ENCODE assay signal across 17 cellular contexts in the genomic region with DNA sequence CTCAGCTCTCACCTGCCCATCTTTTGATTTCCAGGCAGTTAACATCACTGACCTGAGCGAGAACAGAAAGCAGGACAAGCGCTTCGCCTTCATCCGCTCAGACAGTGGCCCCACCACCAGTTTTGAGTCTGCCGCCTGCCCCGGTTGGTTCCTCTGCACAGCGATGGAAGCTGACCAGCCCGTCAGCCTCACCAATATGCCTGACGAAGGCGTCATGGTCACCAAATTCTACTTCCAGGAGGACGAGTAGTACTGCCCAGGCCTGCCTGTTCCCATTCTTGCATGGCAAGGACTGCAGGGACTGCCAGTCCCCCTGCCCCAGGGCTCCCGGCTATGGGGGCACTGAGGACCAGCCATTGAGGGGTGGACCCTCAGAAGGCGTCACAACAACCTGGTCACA. TPM values are rescaled to one million over a fixed set of nuclear protein-coding genes. Genes with fewer than 3 reads are reported as not detected.
DNase-seq lines count a peak whose midpoint lies in the region; ATAC-seq and TF ChIP-seq lines count a peak whose summit lies in the region.
"Had no signal": no experiment of that assay in that cellular context is flagged by ENCODE, and none has a peak within 500 bp of the region (broad histone marks: within the 10 kb centered on the region; RNA-seq: fewer than 3 reads in every experiment).

No MANE protein-coding gene starts in this region.

- no peak for ATAC-seq in left lobe of liver
- ATAC-seq in effector memory CD8-positive, alpha-beta T cell (replicated peaks): no peak
- ATAC-seq in HG03457 (IDR thresholded peaks at IDR 0.05; ENCODE audit: unreplicated experiment): no peak

- CTCF ChIA-PET in MCF 10A (lab: Yijun Ruan, JAX) (interaction anchor here (1.1 to 7.5 kb wide), 4 partner anchors 10 to 67 kb away, joined by 3 to 198 read pairs (median 6); no protein-coding TSS in a partner anchor), mammary epithelial cell (lab: Charles Lee; ENCODE audit: low non-redundant PET) (no interaction called here)

- peaks cover 10% of the 10 kb centered on the region for H3K4me1 ChIP-seq in mammary epithelial cell (ENCODE audit: insufficient read depth, low read length)
- H3K4me1 ChIP-seq in trophoblast cell (ENCODE audit: control insufficient read depth in 1 of 2, insufficient read depth in 2 of 2, low read length in 2 of 2): no peaks in the 10 kb centered on the region

- dilution Hi-C loops in mammary epithelial cell (cut with HindIII; ENCODE audit: low sequenced_read_pairs): loop anchor here (25.0 kb wide), 1 partner anchor 255 kb away; no protein-coding TSS in a partner anchor

- peaks cover 6% of the 10 kb centered on the region for H3K4me1 Mint-ChIP-seq in MCF 10A (ENCODE audit: insufficient read depth, unreplicated experiment)
- peaks cover 1 to 5% of the 10 kb centered on the region in 2 donors for H3K4me1 Mint-ChIP-seq in effector memory CD8-positive, alpha-beta T cell (ENCODE audit: low read depth in 2 of 2)

- no peak overlapping the region for H2BK12ac ChIP-seq in trophoblast cell (ENCODE audit: low read length)

- H2AFZ ChIP-seq in mammary epithelial cell (ENCODE audit: low read depth, low read length): no peak overlapping the region
- H2AFZ ChIP-seq in trophoblast cell (ENCODE audit: insufficient read depth, low read length, poor library complexity): no peak overlapping the region

- no peaks in the 10 kb centered on the region for H3K27me3 Mint-ChIP-seq in MCF 10A (ENCODE audit: insufficient read depth, unreplicated experiment)
- H3K27me3 Mint-ChIP-seq in effector memory CD8-positive, alpha-beta T cell: no peaks in the 10 kb centered on the region
- H3K27me3 Mint-ChIP-seq: CD4-positive, alpha-beta T cell had no signal

- H3K79me2 ChIP-seq in mammary epithelial cell (ENCODE audit: insufficient read depth, low read length): no peaks in the 10 kb centered on the region
- no peaks in the 10 kb centered on the region for H3K79me2 ChIP-seq in trophoblast cell (ENCODE audit: control insufficient read depth, insufficient read depth, low read length, poor library complexity)

- BruUV-seq in MCF 10A (replicated peaks; lab: Mats Ljungman, UMichigan): no TSS peak
- BruUV-seq in mammary epithelial cell (replicated peaks; lab: Mats Ljungman, UMichigan): no TSS peak

- no peak overlapping the region for H3K23ac ChIP-seq in trophoblast cell (ENCODE audit: low read length)

- H4K20me1 ChIP-seq in mammary epithelial cell (ENCODE audit: insufficient read depth, low read length): no peaks in the 10 kb centered on the region

- intact Hi-C loops in MCF 10A (cut with micrococcal nuclease) (no loop called here), mammary epithelial cell (cut with micrococcal nuclease) (no loop called here)

- H2BK5ac ChIP-seq in trophoblast cell (ENCODE audit: low read depth, low read length, poor library complexity): no peak overlapping the region

- no peak overlapping the region for H2BK120ac ChIP-seq in trophoblast cell (ENCODE audit: insufficient read depth, low read length, poor library complexity)

- no peak overlapping the region for H3K4me2 ChIP-seq in mammary epithelial cell (ENCODE audit: insufficient read depth, low read depth, low read length)
- H3K4me2 ChIP-seq in trophoblast cell (ENCODE audit: low read length): no peak overlapping the region

- 95% methylated on average over 13 of the region's 13 CpGs for WGBS in mammary epithelial cell (ENCODE audit: low coverage, missing lambda C conversion rate)
- WGBS in trophoblast cell (ENCODE audit: extremely low coverage, insufficient coverage, insufficient read length): no CpG with 5 or more reads among the region's 13 CpGs

- H2AK5ac ChIP-seq in trophoblast cell (ENCODE audit: low read length): no peak overlapping the region

- H3K36me3 ChIP-seq in mammary epithelial cell (ENCODE audit: insufficient read depth, low read length) (peaks cover 2% of the 10 kb centered on the region), trophoblast cell (ENCODE audit: control insufficient read depth in 1 of 2, insufficient read depth in 2 of 2, low read length in 2 of 2) (no peaks in the 10 kb centered on the region)

- H3K4me3 Mint-ChIP-seq in MCF 10A (ENCODE audit: unreplicated experiment): no peak overlapping the region
- H3K4me3 Mint-ChIP-seq in effector memory CD8-positive, alpha-beta T cell: no peak overlapping the region
- H3K4me3 Mint-ChIP-seq: CD4-positive, alpha-beta T cell; HFFc6 had no signal

- no peak overlapping the region for H4K12ac ChIP-seq in trophoblast cell (ENCODE audit: low read depth, low read length)

- H3K9me3 Mint-ChIP-seq in MCF 10A (ENCODE audit: unreplicated experiment): peaks cover 7% of the 10 kb centered on the region
- no peaks in the 10 kb centered on the region for H3K9me3 Mint-ChIP-seq in effector memory CD8-positive, alpha-beta T cell
- H3K9me3 Mint-ChIP-seq: CD4-positive, alpha-beta T cell; HFFc6 had no signal

- in situ Hi-C loops in mammary epithelial cell (cut with MboI; ENCODE audit: low sequenced_read_pairs in 2 of 2): loop anchor here in 1 of 2 donors (10.0 kb wide), 2 partner anchors 48 to 62 kb away; no protein-coding TSS in a partner anchor

- POLR2A ChIA-PET in MCF 10A (lab: Yijun Ruan, JAX): interaction anchor here (0.7 to 1.0 kb wide), 2 partner anchors 66 to 67 kb away, joined by 3 read pairs; no protein-coding TSS in a partner anchor

- H3K9ac ChIP-seq in mammary epithelial cell (ENCODE audit: insufficient read depth, low read length) (no peak overlapping the region), trophoblast cell (ENCODE audit: low read length) (no peak overlapping the region)

- H3K9me3 ChIP-seq in mammary epithelial cell (replicated peaks; ENCODE audit: insufficient read depth, low read length): no peaks in the 10 kb centered on the region
- H3K9me3 ChIP-seq in trophoblast cell (ENCODE audit: insufficient read depth, low read depth, low read length): peaks cover 4% of the 10 kb centered on the region
- H3K9me3 ChIP-seq: BLaER1 treated with 17β-estradiol and CSF1 and Interleukin-3, amounts not matched to agents 10 nM and 100 nM had no signal

- H3K79me1 ChIP-seq in trophoblast cell (ENCODE audit: low read length): no peaks in the 10 kb centered on the region

- no peak overlapping the region for H3K4ac ChIP-seq in trophoblast cell (ENCODE audit: low read depth, low read length)

- H4K91ac ChIP-seq in trophoblast cell (ENCODE audit: low read depth, low read length): no peak overlapping the region

- H3K4me3 ChIP-seq in mammary epithelial cell (replicated peaks in 1 of 3; ENCODE audit: insufficient read depth in 1 of 3, low read depth in 2 of 3, low read length in 3 of 3): no peak overlapping the region
- H3K4me3 ChIP-seq in coronary artery: no peak overlapping the region
- H3K4me3 ChIP-seq in trophoblast cell (ENCODE audit: low read depth, low read length): peak overlapping the region; percentile 9
- H3K4me3 ChIP-seq: BLaER1 treated with 17β-estradiol and CSF1 and Interleukin-3, amounts not matched to agents 10 nM and 100 nM had no signal

- H3K27ac ChIP-seq in mammary epithelial cell (ENCODE audit: insufficient read depth, low read depth, low read length) (no peak overlapping the region), coronary artery (no peak overlapping the region), trophoblast cell (ENCODE audit: low read depth, low read length) (no peak overlapping the region)

- no peak overlapping the region for H3K18ac ChIP-seq in trophoblast cell (ENCODE audit: low read length)

- H3K36me3 Mint-ChIP-seq in MCF 10A (ENCODE audit: insufficient read depth, unreplicated experiment): no peaks in the 10 kb centered on the region
- H3K36me3 Mint-ChIP-seq in effector memory CD8-positive, alpha-beta T cell (ENCODE audit: insufficient read depth): no peaks in the 10 kb centered on the region

- peak overlapping the region; percentile 59 for H3K27ac Mint-ChIP-seq in MCF 10A (ENCODE audit: low read depth, unreplicated experiment)
- peak overlapping the region in 1 of 2 donors; percentile 39 for H3K27ac Mint-ChIP-seq in effector memory CD8-positive, alpha-beta T cell
- H3K27ac Mint-ChIP-seq: CD4-positive, alpha-beta T cell; HFFc6 had no signal

- no peak overlapping the region for H3K14ac ChIP-seq in trophoblast cell (ENCODE audit: low read length)

- H3K27me3 ChIP-seq in mammary epithelial cell (ENCODE audit: insufficient read depth, low read length) (no peaks in the 10 kb centered on the region), trophoblast cell (ENCODE audit: insufficient read depth, low read length) (no peaks in the 10 kb centered on the region)
- H3K27me3 ChIP-seq: BLaER1 treated with 17β-estradiol and CSF1 and Interleukin-3, amounts not matched to agents 10 nM and 100 nM had no signal

- DNase-seq in MCF 10A (ENCODE audit: unreplicated experiment) (no peak), mammary epithelial cell (no peak), coronary artery (ENCODE audit: low spot score) (peak; percentile 41), left lobe of liver (ENCODE audit: low spot score) (peak; percentile 42), trophoblast cell (no peak), NCI-H1105 treated with DMSO at 0.1 percent for 48 hours (lab: John Stamatoyannopoulos, UW) (no peak)
- no peak for DNase-seq in effector memory CD8-positive, alpha-beta T cell
- DNase-seq: ACHN; Calu3; CD4-positive, alpha-beta T cell; DMS 273 treated with DMSO at 0.1 percent for 48 hours; HCEC 1CT; HFFc6 had no signal

- no peak overlapping the region for H4K8ac ChIP-seq in trophoblast cell (ENCODE audit: low read depth, low read length)

- TF ChIP-seq CTCF in MCF 10A (IDR thresholded peaks at IDR 0.05; ENCODE audit: unreplicated experiment) (no peak), mammary epithelial cell (conservative IDR thresholded peaks at IDR 0.05 in 1 of 2, IDR thresholded peaks at IDR 0.05 in 1 of 2; ENCODE audit: extremely low read depth in 1 of 2, insufficient read depth in 1 of 2, low read depth in 1 of 2, low read length in 2 of 2) (no peak), coronary artery (IDR thresholded peaks at IDR 0.05) (no peak)

RNA-seq across cellular contexts. Expression of a gene that starts 5.2 kb away (rescaled TPM):
- total RNA-seq in MCF 10A (2022): 0.39 TPM in 1 of 2 replicates, not detected in the other
- 10 to 100 TPM in 1 of 2 donors, 1 to 10 TPM in 1; 1.0 to 18.0 TPM for total RNA-seq in mammary epithelial cell
- 38.0 TPM for polyA plus RNA-seq in mammary epithelial cell
- 21.7 TPM for polyA minus RNA-seq in mammary epithelial cell
- total RNA-seq in left lobe of liver: 16.0 TPM
- 0.33 and 0.37 TPM in 2 replicates for polyA plus RNA-seq in trophoblast cell (2013)
- total RNA-seq: A172, Daoy, HFFc6 had no signal

RNA-seq across cellular contexts. Expression of a gene that starts 41.1 kb away (rescaled TPM):
- total RNA-seq in MCF 10A (2022): 9.6 and 13.2 TPM in 2 replicates
- 10 to 100 TPM; 23.8 to 28.6 TPM for total RNA-seq in mammary epithelial cell
- polyA plus RNA-seq in mammary epithelial cell: 12.8 TPM
- polyA minus RNA-seq in mammary epithelial cell: 33.5 TPM
- 60.3 TPM for total RNA-seq in left lobe of liver
- 18.6 and 18.8 TPM in 2 replicates for polyA plus RNA-seq in trophoblast cell (2013)

Comparison
In these comparisons a context has a peak if more than half of its experiments do, and no peak if none do; other contexts are left out.
1. DNase-seq: peak in coronary artery (single experiment) and left lobe of liver (single experiment); none in MCF 10A (single experiment), mammary epithelial cell (single experiment), trophoblast cell (0 of 2), effector memory CD8-positive, alpha-beta T cell (0 of 3) and NCI-H1105 treated with DMSO at 0.1 percent for 48 hours (single experiment).